ENCODE assay signal across 8 cellular contexts in genomic region chr10:26755443-26755903, GRCh38. TPM values are rescaled to one million over a fixed set of nuclear protein-coding genes. Genes with fewer than 3 reads are reported as not detected.
DNase-seq lines count a peak whose midpoint lies in the region; ATAC-seq and TF ChIP-seq lines count a peak whose summit lies in the region.

No MANE protein-coding gene starts in this region.

- no peak for TF ChIP-seq CTCF in DOHH2 (IDR thresholded peaks at IDR 0.05; ENCODE audit: low read depth, low read length, poor library complexity, severe bottlenecking)

- H3K9me2 ChIP-seq in DOHH2 (replicated peaks; ENCODE audit: control insufficient read depth, low read length) = no peaks in the 10 kb centered on the region

- H3K27me3 ChIP-seq in DOHH2 (ENCODE audit: control insufficient read depth, low read length) = no peaks in the 10 kb centered on the region

- peak overlapping the region; percentile 62 for H3K4me2 ChIP-seq in DOHH2 (ENCODE audit: low read length)

- peak overlapping the region; percentile 70 for H3K27ac Mint-ChIP-seq in activated naive CD8-positive, alpha-beta T cell treated with anti-CD3 and anti-CD28 coated beads for 36 hours

- peaks cover 42% of the 10 kb centered on the region for H3K4me1 ChIP-seq in DOHH2 (ENCODE audit: control insufficient read depth, low read length)

- H3K4me3 Mint-ChIP-seq in activated naive CD8-positive, alpha-beta T cell treated with anti-CD3 and anti-CD28 coated beads for 36 hours = no peak overlapping the region

- peaks cover 24% of the 10 kb centered on the region for H3K79me2 ChIP-seq in DOHH2 (ENCODE audit: control insufficient read depth, low read length)

- peak overlapping the region; percentile 57 for H3K27ac ChIP-seq in DOHH2 (ENCODE audit: low read depth, low read length)

- peak overlapping the region; percentile 46 for H3K4me3 ChIP-seq in DOHH2 (ENCODE audit: low read length)

- H3K36me3 ChIP-seq in DOHH2 (ENCODE audit: control insufficient read depth, low read length) = peaks cover 69% of the 10 kb centered on the region

- no peak for DNase-seq in activated naive CD8-positive, alpha-beta T cell treated with anti-CD3 and anti-CD28 coated beads for 36 hours
- DNase-seq in non-pigmented ciliary epithelial cell (ENCODE audit: low read depth) (peak; percentile 30), NCI-H446 treated with DMSO at 0.1 percent for 48 hours (lab: John Stamatoyannopoulos, UW) (no peak), NCI-H510A (lab: John Stamatoyannopoulos, UW) (no peak), NCI-H1092 (lab: John Stamatoyannopoulos, UW) (no peak)

- H3K9me3 ChIP-seq in DOHH2 (ENCODE audit: control insufficient read depth, insufficient read depth, low read length) = no peaks in the 10 kb centered on the region

- no peaks in the 10 kb centered on the region for H3K27me3 Mint-ChIP-seq in activated naive CD8-positive, alpha-beta T cell treated with anti-CD3 and anti-CD28 coated beads for 36 hours

- H4K20me1 ChIP-seq in DOHH2 (ENCODE audit: control insufficient read depth, insufficient read depth, low read depth, low read length) = no peaks in the 10 kb centered on the region

- H3K36me3 Mint-ChIP-seq in activated naive CD8-positive, alpha-beta T cell treated with anti-CD3 and anti-CD28 coated beads for 36 hours = peaks cover 12% of the 10 kb centered on the region

- no peaks in the 10 kb centered on the region for H3K9me3 Mint-ChIP-seq in activated naive CD8-positive, alpha-beta T cell treated with anti-CD3 and anti-CD28 coated beads for 36 hours

- H3F3A ChIP-seq in DOHH2 (ENCODE audit: control insufficient read depth, insufficient read depth) = peaks cover 26% of the 10 kb centered on the region; the same call in 1 of the 2 replicates

- H3K4me1 Mint-ChIP-seq in activated naive CD8-positive, alpha-beta T cell treated with anti-CD3 and anti-CD28 coated beads for 36 hours = peaks cover 12% of the 10 kb centered on the region

- ATAC-seq in GM21447 (IDR thresholded peaks at IDR 0.05; ENCODE audit: unreplicated experiment) (peak; percentile 99), HG03558 (IDR thresholded peaks at IDR 0.05; ENCODE audit: extremely low read depth, unreplicated experiment) (peak; percentile 82)

RNA-seq across cellular contexts. Expression of gene PDSS1, which starts 58.0 kb away (rescaled TPM):
- 10 to 100 TPM; 30.2 to 30.7 TPM for total RNA-seq in activated naive CD8-positive, alpha-beta T cell treated with anti-CD3 and anti-CD28 coated beads for 36 hours
